Comparison of ENCODE assay signal across 26 cellular contexts in genomic region chr3:193052294-193052693, GRCh38.
A peak's percentile ranks its signal among the peaks of the same experiment; 100 is the strongest.
DNase-seq lines count a peak whose midpoint lies in the region; ATAC-seq, FAIRE-seq and TF ChIP-seq lines count a peak whose summit lies in the region.
"Had no signal": no experiment of that assay in that cellular context is flagged by ENCODE, and none has a peak within 500 bp of the region (broad histone marks: within the 10 kb centered on the region; RNA-seq: fewer than 3 reads in every experiment).

No MANE protein-coding gene starts in this region.

- peak; percentile 41 for DNase-seq in D721Med (ENCODE audit: insufficient read length, low spot score)
- peak; percentile 96 for DNase-seq in NCI-H524 treated with DMSO at 0.1 percent for 48 hours (lab: John Stamatoyannopoulos, UW)
- peak; percentile 31 for DNase-seq in fibroblast of the aortic adventitia (ENCODE audit: low read depth)
- DNase-seq in glomerular visceral epithelial cell (ENCODE audit: extremely low spot score), result no peak
- no peak for DNase-seq in lower lobe of right lung
- no peak for DNase-seq in DMS153 (lab: John Stamatoyannopoulos, UW)
- no peak for DNase-seq in activated T-cell treated with anti-CD3 and anti-CD28 coated beads for 4 hours
- DNase-seq: activated CD4-positive, alpha-beta T cell treated with anti-CD3 and anti-CD28 coated beads for 36 hours; activated CD8-positive, alpha-beta memory T cell treated with anti-CD3 and anti-CD28 coated beads for 24 hours; activated naive CD4-positive, alpha-beta T cell; activated T-cell treated with anti-CD3 and anti-CD28 coated beads, Interleukin-2, amount 50 U/mL, for 24 hours; adrenal gland; endodermal cell; esophagus squamous epithelium; NCI-H1105; NCI-H2029 treated with DMSO at 0.1 percent for 48 hours; NCI-H510A; Peyer's patch; stimulated activated CD4-positive, alpha-beta T cell treated with anti-CD3 and anti-CD28 coated beads, Interleukin-4, amount 100 ng/mL, for 4 hours; stimulated activated naive CD4-positive, alpha-beta T cell; thyroid gland had no signal

- H4K20me1 ChIP-seq in neural cell (ENCODE audit: insufficient read depth), result no peaks in the 10 kb centered on the region
- H4K20me1 ChIP-seq: BLaER1 had no signal

- H3K36me3 ChIP-seq in neural cell (ENCODE audit: insufficient read depth, low read length) (no peaks in the 10 kb centered on the region), lower lobe of right lung (no peaks in the 10 kb centered on the region)
- H3K36me3 ChIP-seq: adrenal gland, BLaER1, esophagus squamous epithelium, Peyer's patch, SJSA1, thyroid gland had no signal

- intact Hi-C loops in lower lobe of right lung (cut with DNase I), result no loop called here

- H3K27ac ChIP-seq in neural cell (ENCODE audit: low read length) (peak overlapping the region; percentile 43), lower lobe of right lung (no peak overlapping the region)
- H3K27ac ChIP-seq: adrenal gland, BLaER1, esophagus squamous epithelium, Peyer's patch, SJSA1, thyroid gland had no signal

- H3F3A ChIP-seq in neural cell (ENCODE audit: insufficient read depth, low read length, poor library complexity, severe bottlenecking), result no peaks in the 10 kb centered on the region

- TF ChIP-seq CTCF in D721Med (IDR thresholded peaks at IDR 0.05; ENCODE audit: insufficient read depth, missing control alignments) (no peak), fibroblast of the aortic adventitia (IDR thresholded peaks at IDR 0.05; ENCODE audit: insufficient read depth, low read length) (no peak), neural cell (IDR thresholded peaks at IDR 0.05; ENCODE audit: poor library complexity, severe bottlenecking) (no peak), lower lobe of right lung (IDR thresholded peaks at IDR 0.05) (no peak)

- H3K4me1 ChIP-seq in lower lobe of right lung, result no peaks in the 10 kb centered on the region
- H3K4me1 ChIP-seq: adrenal gland, BLaER1, esophagus squamous epithelium, Peyer's patch, SJSA1, thyroid gland had no signal

- FAIRE-seq in D721Med (lab: Jason Lieb, UNC), result peak; percentile 97
- FAIRE-seq: bronchial epithelial cell, GM12891 had no signal

- H3K27me3 ChIP-seq in neural cell (ENCODE audit: insufficient read depth, low read depth, low read length) (no peaks in the 10 kb centered on the region), lower lobe of right lung (ENCODE audit: low read depth) (no peaks in the 10 kb centered on the region)
- H3K27me3 ChIP-seq: BLaER1, Peyer's patch, thyroid gland had no signal

- ATAC-seq in lower lobe of right lung, result no peak
- ATAC-seq: activated CD4-positive, alpha-beta T cell treated with anti-CD3 and anti-CD28 coated beads for 36 hours had no signal

- H3K9ac ChIP-seq in neural cell (ENCODE audit: low read length), result no peak overlapping the region
- H3K9ac ChIP-seq: BLaER1 had no signal

- H2AFZ ChIP-seq in neural cell (ENCODE audit: low read depth, low read length), result no peak overlapping the region

- H3K9me2 ChIP-seq in neural cell (ENCODE audit: insufficient read depth, low read length), result no peaks in the 10 kb centered on the region

- H3K9me3 ChIP-seq in neural cell (ENCODE audit: low read length) (no peaks in the 10 kb centered on the region), lower lobe of right lung (no peaks in the 10 kb centered on the region)
- H3K9me3 ChIP-seq: adrenal gland, BLaER1, esophagus squamous epithelium, Peyer's patch, SJSA1, thyroid gland had no signal

- no peak for TF ChIP-seq EP300 in neural cell (conservative IDR thresholded peaks at IDR 0.05; ENCODE audit: poor library complexity, severe bottlenecking)

- no peak overlapping the region for H3K4me2 ChIP-seq in neural cell (ENCODE audit: low read length)
- H3K4me2 ChIP-seq: BLaER1 had no signal

- H3K4me3 ChIP-seq in fibroblast of the aortic adventitia (ENCODE audit: low read depth, low read length) (no peak overlapping the region), neural cell (ENCODE audit: low read length) (peak overlapping the region; percentile 22), lower lobe of right lung (no peak overlapping the region)
- H3K4me3 ChIP-seq: adrenal gland, BLaER1, esophagus squamous epithelium, Peyer's patch, SJSA1, thyroid gland had no signal

- no peak for TF ChIP-seq RAD21 in neural cell (conservative IDR thresholded peaks at IDR 0.05)

- H3K79me2 ChIP-seq in neural cell (replicated peaks; ENCODE audit: insufficient read depth, low read length), result no peaks in the 10 kb centered on the region

TF ChIP-seq in neural cell, 6 proteins besides CTCF, POLR2A, EP300 and RAD21:
- TF ChIP-seq TAF1 (IDR thresholded peaks at IDR 0.05; ENCODE audit: low read depth) (no peak), POLR2AphosphoS5 (IDR thresholded peaks at IDR 0.05) (no peak), MXI1 (conservative IDR thresholded peaks at IDR 0.05; ENCODE audit: poor library complexity, severe bottlenecking) (no peak), REST (IDR thresholded peaks at IDR 0.05; ENCODE audit: borderline replicate concordance) (no peak), SMC3 (conservative IDR thresholded peaks at IDR 0.05; ENCODE audit: poor library complexity) (no peak), EZH2 (IDR thresholded peaks at IDR 0.05; ENCODE audit: borderline replicate concordance, insufficient read depth, low read length, poor library complexity, severe bottlenecking) (no peak)

Comparison
In these comparisons a context has a peak if more than half of its experiments do, and no peak if none do; other contexts are left out.
1. DNase-seq: peak in D721Med (single experiment), NCI-H524 treated with DMSO at 0.1 percent for 48 hours (single experiment) and fibroblast of the aortic adventitia (single experiment); none in glomerular visceral epithelial cell (single experiment), lower lobe of right lung (single experiment), DMS153 (single experiment) and activated T-cell treated with anti-CD3 and anti-CD28 coated beads for 4 hours (single experiment).